ENCODE assay signal across 29 cellular contexts in the genomic region with DNA sequence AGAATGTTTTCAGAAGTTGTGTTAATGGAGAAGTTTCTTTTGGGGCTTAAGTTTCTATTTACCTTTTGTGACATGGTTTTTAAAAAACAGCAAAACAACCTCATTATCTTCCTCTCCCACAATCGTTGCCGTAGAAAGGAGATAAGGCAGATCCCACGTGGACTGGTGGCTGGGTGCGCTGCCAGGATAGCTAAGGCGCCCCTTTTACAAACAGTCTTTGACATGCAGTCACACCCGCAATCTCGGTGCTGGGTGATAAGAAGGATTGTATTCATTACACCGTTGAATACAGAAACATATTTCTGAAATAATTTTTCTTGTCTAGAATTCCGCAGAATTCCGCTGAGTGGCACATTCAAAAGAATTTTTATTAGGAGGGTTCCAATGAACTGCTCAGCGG.
"Had no signal": no experiment of that assay in that cellular context is flagged by ENCODE, and none has a peak within 500 bp of the region (broad histone marks: within the 10 kb centered on the region; RNA-seq: fewer than 3 reads in every experiment).

No MANE protein-coding gene starts in this region.

- H3K4me2 ChIP-seq: hepatocyte, smooth muscle cell had no signal

- H3K27ac ChIP-seq: esophagus muscularis mucosa, gastroesophageal sphincter, hepatocyte, tibial artery, upper lobe of right lung had no signal

- DNase-seq: activated CD4-positive, alpha-beta T cell treated with anti-CD3 and anti-CD28 coated beads for 36 hours; activated CD4-positive, CD25-positive, alpha-beta regulatory T cell; activated CD8-positive, alpha-beta memory T cell treated with anti-CD3 and anti-CD28 coated beads, Interleukin-2, amount 10 ng/mL, durations not matched to agents 7 days and 5 days; activated CD8-positive, alpha-beta T cell treated with anti-CD3 and anti-CD28 coated beads, Interleukin-2, amount 10 ng/mL, durations not matched to agents 7 days and 5 days; activated naive CD8-positive, alpha-beta T cell treated with anti-CD3 and anti-CD28 coated beads, Interleukin-2, amount 50 U/mL, for 24 hours; activated T-cell treated with anti-CD3 and anti-CD28 coated beads, Interleukin-2, amount 50 U/mL, for 48 hours; amygdala; dermis blood vessel endothelial cell; effector CD4-positive, alpha-beta T cell; left cardiac atrium; mammary epithelial cell; naive B cell; nucleus accumbens; posterior cingulate gyrus; stimulated activated CD4-positive, alpha-beta T cell treated with anti-CD3 and anti-CD28 coated beads, Interleukin-1b, Interleukin-23, amount 100 ng/mL, for 48 hours; stimulated activated CD4-positive, alpha-beta T cell treated with anti-CD3 and anti-CD28 coated beads, Interleukin-4, amount 100 ng/mL, for 4 hours; stimulated activated CD8-positive, alpha-beta memory T cell treated with anti-CD3 and anti-CD28 coated beads, Interleukin-4, amount 100 ng/mL, for 48 hours; stimulated activated naive CD8-positive, alpha-beta T cell treated with anti-CD3 and anti-CD28 coated beads, Interleukin-15, amount 100 ng/mL, for 72 hours; tibial artery; upper lobe of right lung had no signal

- H3K79me2 ChIP-seq: hepatocyte had no signal

- H2AFZ ChIP-seq: hepatocyte had no signal

- ATAC-seq: activated CD4-positive, alpha-beta T cell treated with anti-CD3 and anti-CD28 coated beads for 36 hours; activated CD8-positive, alpha-beta memory T cell treated with anti-CD3 and anti-CD28 coated beads, Interleukin-2, amount 10 ng/mL, durations not matched to agents 7 days and 5 days; activated CD8-positive, alpha-beta T cell treated with anti-CD3 and anti-CD28 coated beads, Interleukin-2, amount 10 ng/mL, durations not matched to agents 7 days and 5 days; activated naive CD8-positive, alpha-beta T cell treated with anti-CD3 and anti-CD28 coated beads, Interleukin-2, amount 50 U/mL, for 24 hours; gastroesophageal sphincter; sciatic nerve; stimulated activated memory B cell treated with anti-CD40 and anti-IgM and Interleukin-4, amounts not matched to agents 10 μg/mL and 1 μg/mL and 100 μg/mL, for 72 hours; stimulated activated naive CD8-positive, alpha-beta T cell treated with anti-CD3 and anti-CD28 coated beads, Interleukin-15, amount 100 ng/mL, for 72 hours; upper lobe of right lung had no signal

- H3K9me3 ChIP-seq: esophagus muscularis mucosa, gastroesophageal sphincter, tibial artery, upper lobe of right lung had no signal

- H3K27me3 ChIP-seq: hepatocyte, tibial artery, upper lobe of right lung had no signal

- FAIRE-seq: bronchial epithelial cell, colon, keratinocyte had no signal

- H3K4me1 ChIP-seq: esophagus muscularis mucosa, gastroesophageal sphincter, tibial artery, upper lobe of right lung had no signal

- H3K4me3 ChIP-seq: esophagus muscularis mucosa, gastroesophageal sphincter, hepatocyte, smooth muscle cell, tibial artery, upper lobe of right lung had no signal

- H3K36me3 ChIP-seq: esophagus muscularis mucosa, gastroesophageal sphincter, tibial artery, upper lobe of right lung had no signal
